ENCODE assay signal across 8 cellular contexts in the genomic region with DNA sequence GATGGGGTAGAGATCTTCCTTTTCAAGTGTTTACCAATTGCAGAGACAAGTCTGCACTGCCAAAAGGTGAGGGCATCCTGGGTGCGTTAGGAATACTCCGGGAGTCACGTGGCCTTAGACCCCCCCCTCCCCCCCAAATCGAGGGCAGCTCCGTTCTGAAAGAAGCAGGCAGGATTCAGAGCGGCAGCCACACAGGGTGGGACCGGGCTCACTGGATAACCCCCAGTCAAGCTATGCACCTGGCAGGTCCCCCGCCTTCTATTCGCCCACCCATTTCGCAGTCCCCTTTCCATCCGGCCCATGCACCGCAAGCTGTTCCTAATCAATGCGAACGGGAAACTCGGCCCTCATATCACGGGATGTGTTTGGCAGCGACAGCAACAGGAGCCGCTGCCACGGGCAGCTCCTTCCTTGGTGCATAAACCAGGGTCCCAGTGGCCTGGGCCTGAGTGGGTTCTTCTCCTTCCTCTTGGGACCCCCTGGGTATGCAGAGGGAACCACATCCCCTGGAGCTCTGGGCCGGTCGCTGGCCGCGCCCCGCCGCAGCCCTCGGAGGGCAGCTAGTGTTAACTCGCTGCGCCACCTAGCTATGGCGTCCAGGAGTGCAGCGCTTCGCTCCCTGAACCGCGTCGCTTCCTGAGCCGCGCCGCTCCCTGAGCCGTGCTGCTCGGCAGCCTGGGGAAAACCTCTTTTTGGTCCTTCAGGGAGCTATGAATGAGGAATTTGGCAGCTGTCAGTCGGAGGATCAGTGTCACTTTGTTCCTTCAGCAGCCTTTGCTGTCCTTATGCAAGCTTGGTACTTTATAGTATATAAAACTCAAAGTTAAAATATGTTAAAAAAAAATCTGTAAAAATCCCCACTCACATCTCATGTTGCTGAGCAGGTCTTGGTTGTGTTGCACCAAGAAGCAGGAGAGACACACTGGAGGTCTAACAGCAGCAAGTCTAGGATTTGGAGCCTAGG. TPM values are rescaled to one million over a fixed set of nuclear protein-coding genes. Genes with fewer than 3 reads are reported as not detected.
DNase-seq lines count a peak whose midpoint lies in the region; ATAC-seq, FAIRE-seq and TF ChIP-seq lines count a peak whose summit lies in the region.

No MANE protein-coding gene starts in this region.

- dilution Hi-C loops in keratinocyte (cut with MboI; ENCODE audit: extremely low pct_ligation_motif_present, low sequenced_read_pairs) = no loop called here

- H2AFZ ChIP-seq in keratinocyte (ENCODE audit: control insufficient read depth, low read length) = peak overlapping the region; percentile 72

- FAIRE-seq in keratinocyte (lab: Jason Lieb, UNC) = peak; percentile 76

- ATAC-seq in HG03139 (IDR thresholded peaks at IDR 0.05; ENCODE audit: unreplicated experiment) = no peak

- POLR2A ChIA-PET in HEK293T (lab: Yijun Ruan, JAX) = interaction anchor here (0.7 to 1.5 kb wide), 7 partner anchors 17 to 92 kb away, joined by 3 to 5 read pairs (median 3); a partner anchor contains a TSS

- TF ChIP-seq CTCF in keratinocyte (optimal IDR thresholded peaks at IDR 0.05 in 1 of 3, IDR thresholded peaks at IDR 0.05 in 1 of 3, conservative IDR thresholded peaks at IDR 0.05 in 1 of 3; ENCODE audit: extremely low read depth in 1 of 3, insufficient read depth in 2 of 3, low read length in 3 of 3) = peak; percentile 93 to 99 (median 96)

- peaks cover 0 to 7% of the 10 kb centered on the region in 2 experiments for H3K36me3 ChIP-seq in keratinocyte (ENCODE audit: control insufficient read depth in 2 of 2, extremely low read depth in 1 of 2, insufficient read depth in 2 of 2, low read length in 2 of 2)

- CTCF ChIA-PET in HEK293T (lab: Yijun Ruan, JAX) = interaction anchor here (0.6 to 4.2 kb wide), 19 partner anchors 9 to 96 kb away, joined by 3 to 31 read pairs (median 4); no protein-coding TSS in a partner anchor

- H3K79me2 ChIP-seq in keratinocyte (ENCODE audit: control insufficient read depth, insufficient read depth, low read length) = peaks cover 35% of the 10 kb centered on the region

- H3K9ac ChIP-seq in keratinocyte (ENCODE audit: control insufficient read depth, extremely low read depth, insufficient read depth, low read length) = peak overlapping the region; percentile 61

- peak; percentile 72 for DNase-seq in COLO829 (ENCODE audit: low spot score)
- DNase-seq in HEK293T (ENCODE audit: extremely low spot score) = peak; percentile 89
- peak; percentile 55 for DNase-seq in NCI-H226
- DNase-seq in activated CD4-positive, alpha-beta T cell treated with anti-CD3 and anti-CD28 coated beads for 24 hours (ENCODE audit: low read depth in 2 of 2) = peak; percentile 61 to 80
- peak; percentile 88 for DNase-seq in cerebellum (ENCODE audit: low spot score)
- no peak for DNase-seq in keratinocyte (ENCODE audit: low read depth, low spot score)
- peak; percentile 79 for DNase-seq in stimulated activated CD4-positive, alpha-beta T cell treated with anti-CD3 and anti-CD28 coated beads, Interleukin-12 subunit alpha, Interleukin-12 subunit beta, amount 100 ng/mL, for 4 hours

- H3K9me1 ChIP-seq in keratinocyte (ENCODE audit: control insufficient read depth, extremely low read depth, insufficient read depth, low read length) = peaks cover 3% of the 10 kb centered on the region

- no peaks in the 10 kb centered on the region for H3K9me3 ChIP-seq in keratinocyte (ENCODE audit: control insufficient read depth, low read depth, low read length)

- peak overlapping the region; percentile 5 to 80 (median 9) for H3K4me3 ChIP-seq in keratinocyte (ENCODE audit: control insufficient read depth in 2 of 3, extremely low read depth in 1 of 3, insufficient read depth in 2 of 3, low read depth in 1 of 3, low read length in 3 of 3)

- H4K20me1 ChIP-seq in keratinocyte (ENCODE audit: control insufficient read depth, extremely low read depth, insufficient read depth, low read length) = no peaks in the 10 kb centered on the region

- H3K27me3 ChIP-seq in keratinocyte (ENCODE audit: control insufficient read depth, extremely low read depth, insufficient read depth, low read length) = no peaks in the 10 kb centered on the region

- peak overlapping the region; percentile 47 for H3K27ac ChIP-seq in keratinocyte (ENCODE audit: control insufficient read depth, insufficient read depth, low read length)

- H3K4me2 ChIP-seq in keratinocyte (ENCODE audit: control insufficient read depth, extremely low read depth, insufficient read depth, low read depth, low read length) = peak overlapping the region; percentile 95

- H3K4me1 ChIP-seq in keratinocyte (ENCODE audit: control insufficient read depth, extremely low read depth, insufficient read depth, low read length) = peaks cover 31% of the 10 kb centered on the region

TF ChIP-seq in HEK293T, 16 proteins besides CTCF, POLR2A, EP300 and RAD21:
- no peak for TF ChIP-seq TARDBP (IDR thresholded peaks at IDR 0.05)
- no peak for TF ChIP-seq NFRKB (IDR thresholded peaks at IDR 0.05)
- no peak for TF ChIP-seq CTBP1 (IDR thresholded peaks at IDR 0.05; ENCODE audit: borderline replicate concordance)
- no peak for TF ChIP-seq ARNT (IDR thresholded peaks at IDR 0.05)
- TF ChIP-seq L3MBTL2 (conservative IDR thresholded peaks at IDR 0.05) = no peak
- no peak for TF ChIP-seq SUZ12 (IDR thresholded peaks at IDR 0.05)
- TF ChIP-seq, protein P1, sequence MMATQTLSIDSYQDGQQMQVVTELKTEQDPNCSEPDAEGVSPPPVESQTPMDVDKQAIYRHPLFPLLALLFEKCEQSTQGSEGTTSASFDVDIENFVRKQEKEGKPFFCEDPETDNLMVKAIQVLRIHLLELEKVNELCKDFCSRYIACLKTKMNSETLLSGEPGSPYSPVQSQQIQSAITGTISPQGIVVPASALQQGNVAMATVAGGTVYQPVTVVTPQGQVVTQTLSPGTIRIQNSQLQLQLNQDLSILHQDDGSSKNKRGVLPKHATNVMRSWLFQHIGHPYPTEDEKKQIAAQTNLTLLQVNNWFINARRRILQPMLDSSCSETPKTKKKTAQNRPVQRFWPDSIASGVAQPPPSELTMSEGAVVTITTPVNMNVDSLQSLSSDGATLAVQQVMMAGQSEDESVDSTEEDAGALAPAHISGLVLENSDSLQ (IDR thresholded peaks at IDR 0.05) = no peak
- no peak for TF ChIP-seq BHLHE40 (IDR thresholded peaks at IDR 0.05; ENCODE audit: borderline replicate concordance)

RNA-seq across cellular contexts. Expression of a gene that starts 41.4 kb away (rescaled TPM):
- total RNA-seq in cerebellum = 3.1 TPM
- polyA plus RNA-seq in keratinocyte = 0.07 to 0.26 TPM (median 0.13 TPM) in 3 replicates
- 0.35 TPM for polyA plus RNA-seq in keratinocyte (2011; ENCODE audit: low read depth)
- polyA plus RNA-seq in keratinocyte (2011; cell fraction: cytosol; rRNA removed) = 0.08 and 0.09 TPM in 2 replicates
- polyA plus RNA-seq in keratinocyte (2011; cell fraction: nucleus; rRNA removed) = 0.08 and 0.19 TPM in 2 replicates
- 0.10 and 0.50 TPM in 2 replicates for polyA plus RNA-seq in keratinocyte (2012; ENCODE audit: low replicate concordance)
- polyA minus RNA-seq in keratinocyte = 0.20 TPM in 1 of 3 replicates, not detected in the others
- polyA minus RNA-seq in keratinocyte (2011; cell fraction: cytosol; rRNA and poly(A)+ RNA removed) = not detected
- not detected in 2 replicates for polyA minus RNA-seq in keratinocyte (2011; cell fraction: nucleus; rRNA and poly(A)+ RNA removed)

RNA-seq across cellular contexts. Expression of a gene that starts 55.3 kb away (rescaled TPM):
- total RNA-seq in cerebellum = 14.1 TPM
- 30.9 to 44.6 TPM (median 34.5 TPM) in 3 replicates for polyA plus RNA-seq in keratinocyte
- polyA plus RNA-seq in keratinocyte (2011; ENCODE audit: low read depth) = 64.5 TPM
- 18.8 and 28.3 TPM in 2 replicates for polyA plus RNA-seq in keratinocyte (2011; cell fraction: cytosol; rRNA removed)
- 196 and 219 TPM in 2 replicates for polyA plus RNA-seq in keratinocyte (2011; cell fraction: nucleus; rRNA removed)
- polyA plus RNA-seq in keratinocyte (2012; ENCODE audit: low replicate concordance) = 32.8 and 38.3 TPM in 2 replicates
- 35.2 to 56.0 TPM (median 36.5 TPM) in 3 replicates for polyA minus RNA-seq in keratinocyte
- polyA minus RNA-seq in keratinocyte (2011; cell fraction: cytosol; rRNA and poly(A)+ RNA removed) = 49.7 TPM
- 33.5 and 41.8 TPM in 2 replicates for polyA minus RNA-seq in keratinocyte (2011; cell fraction: nucleus; rRNA and poly(A)+ RNA removed)

RNA-seq across cellular contexts. Expression of a gene that starts 56.8 kb away (rescaled TPM):
- total RNA-seq in cerebellum = 10.5 TPM
- 32.9 to 63.2 TPM (median 56.4 TPM) in 3 replicates for polyA plus RNA-seq in keratinocyte
- polyA plus RNA-seq in keratinocyte (2011; ENCODE audit: low read depth) = 7.8 TPM
- polyA plus RNA-seq in keratinocyte (2011; cell fraction: cytosol; rRNA removed) = 65.8 and 136 TPM in 2 replicates
- polyA plus RNA-seq in keratinocyte (2011; cell fraction: nucleus; rRNA removed) = 67.5 and 126 TPM in 2 replicates
- polyA plus RNA-seq in keratinocyte (2012; ENCODE audit: low replicate concordance) = 19.0 and 54.1 TPM in 2 replicates
- 57.3 to 123 TPM (median 88.9 TPM) in 3 replicates for polyA minus RNA-seq in keratinocyte
- polyA minus RNA-seq in keratinocyte (2011; cell fraction: cytosol; rRNA and poly(A)+ RNA removed) = 190 TPM
- 58.6 and 62.1 TPM in 2 replicates for polyA minus RNA-seq in keratinocyte (2011; cell fraction: nucleus; rRNA and poly(A)+ RNA removed)
